Comparison of ENCODE assay signal across 16 cellular contexts in the genomic region with DNA sequence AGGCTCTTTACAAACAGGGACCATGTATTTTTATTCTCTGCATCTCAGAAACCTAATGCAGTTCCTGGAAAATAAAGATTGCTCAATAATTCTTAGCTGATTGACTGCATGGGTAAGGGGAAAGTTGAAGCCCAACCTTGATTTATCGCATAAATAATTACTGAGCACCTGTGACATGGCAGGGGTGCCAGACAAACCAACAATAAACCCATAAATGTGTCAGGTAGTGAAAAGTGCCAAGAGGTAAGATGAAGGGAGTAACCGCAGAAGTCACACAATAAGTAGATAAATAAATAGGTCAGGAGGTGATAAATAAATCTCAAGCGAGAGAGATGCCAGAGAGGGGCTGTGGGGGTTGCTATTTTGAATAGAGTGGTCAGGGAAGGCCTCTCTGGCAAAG. TPM values are rescaled to one million over a fixed set of nuclear protein-coding genes. Genes with fewer than 3 reads are reported as not detected.
DNase-seq lines count a peak whose midpoint lies in the region; ATAC-seq and TF ChIP-seq lines count a peak whose summit lies in the region.
"Had no signal": no experiment of that assay in that cellular context is flagged by ENCODE, and none has a peak within 500 bp of the region (broad histone marks: within the 10 kb centered on the region; RNA-seq: fewer than 3 reads in every experiment).

No MANE protein-coding gene starts in this region.

- no peaks in the 10 kb centered on the region for H3F3A ChIP-seq in PC-3 (ENCODE audit: low read length, unreplicated experiment)

- intact Hi-C loops in vagina (cut with DNase I) = no loop called here
- intact Hi-C loops in PC-3 (cut with micrococcal nuclease) = no loop called here

- H3K9me3 ChIP-seq in vagina (no peaks in the 10 kb centered on the region), PC-3 (ENCODE audit: low read length) (no peaks in the 10 kb centered on the region)
- H3K9me3 ChIP-seq: SK-N-SH had no signal

- no TSS peak for BruUV-seq in PC-3 (replicated peaks; lab: Mats Ljungman, UMichigan)

- no peak overlapping the region for H2AFZ ChIP-seq in PC-3 (ENCODE audit: low read length)

- H3K36me3 ChIP-seq in vagina (no peaks in the 10 kb centered on the region), PC-3 (ENCODE audit: low read depth, low read length) (no peaks in the 10 kb centered on the region)

- TF ChIP-seq CTCF in vagina (IDR thresholded peaks at IDR 0.05) (no peak), PC-3 (conservative IDR thresholded peaks at IDR 0.05; ENCODE audit: low read depth, low read length) (no peak)

- DNase-seq in DMS153 (lab: John Stamatoyannopoulos, UW) = peak; percentile 44
- DNase-seq in DMS153 treated with DMSO at 0.1 percent for 48 hours (lab: John Stamatoyannopoulos, UW; ENCODE audit: unreplicated experiment) = no peak
- DNase-seq in NCI-H748 (lab: John Stamatoyannopoulos, UW; ENCODE audit: unreplicated experiment) = peak; percentile 53
- DNase-seq in left kidney (ENCODE audit: low read depth, low spot score) = peak; percentile 90
- DNase-seq in vagina (ENCODE audit: extremely low spot score in 2 of 2) = no peak
- DNase-seq in PC-3 = no peak
- no peak for DNase-seq in midbrain (lab: John Stamatoyannopoulos, UW)
- DNase-seq: NCI-H1436, NCI-H526, RPMI8226, SHP77 treated with DMSO at 0.1 percent for 48 hours, SK-N-SH, T-cell had no signal

- CTCF ChIA-PET in PC-3 (lab: Charles Lee) = no interaction called here

- H3K27ac ChIP-seq in vagina (no peak overlapping the region), PC-3 (ENCODE audit: low read length) (no peak overlapping the region)
- H3K27ac ChIP-seq: 22Rv1 had no signal

- no peaks in the 10 kb centered on the region for H3K9me2 ChIP-seq in PC-3 (replicated peaks; ENCODE audit: low read length)
- H3K9me2 ChIP-seq: SK-N-SH had no signal

- no peaks in the 10 kb centered on the region for H3K27me3 ChIP-seq in vagina
- no peaks in the 10 kb centered on the region for H3K27me3 ChIP-seq in PC-3 (ENCODE audit: low read length)

- no peak overlapping the region for H3K9ac ChIP-seq in PC-3 (ENCODE audit: low read length)
- H3K9ac ChIP-seq: SK-N-SH had no signal

- H3K4me3 ChIP-seq in vagina = no peak overlapping the region
- no peak overlapping the region for H3K4me3 ChIP-seq in PC-3 (ENCODE audit: low read length)
- H3K4me3 ChIP-seq: GM12878 had no signal

- POLR2A ChIA-PET in PC-3 (lab: Charles Lee; ENCODE audit: unreplicated experiment) = no interaction called here

- ATAC-seq in GM19351 (IDR thresholded peaks at IDR 0.05; ENCODE audit: unreplicated experiment) (no peak), PC-3 (no peak)
- ATAC-seq: GM12878, T-cell had no signal

- no peaks in the 10 kb centered on the region for H3K79me2 ChIP-seq in PC-3 (ENCODE audit: low read length)

- H4K20me1 ChIP-seq in PC-3 (ENCODE audit: low read length) = no peaks in the 10 kb centered on the region

- no peak for TF ChIP-seq POLR2A in vagina (IDR thresholded peaks at IDR 0.05)

- no peak overlapping the region for H3K4me2 ChIP-seq in PC-3 (ENCODE audit: low read length)
- H3K4me2 ChIP-seq: SK-N-SH had no signal

- H3K4me1 ChIP-seq in vagina (no peaks in the 10 kb centered on the region), PC-3 (ENCODE audit: insufficient read depth, low read length) (no peaks in the 10 kb centered on the region)

RNA-seq across cellular contexts. Expression of gene AP1S2, which starts 20.1 kb away (rescaled TPM):
- total RNA-seq in vagina (18.9 TPM), PC-3 (2014; rRNA removed) (28.2 and 28.3 TPM in 2 replicates)

Comparison
In these comparisons a context has a peak if more than half of its experiments do, and no peak if none do; other contexts are left out.
1. DNase-seq: peak in DMS153 (single experiment), NCI-H748 (single experiment) and left kidney (single experiment); none in DMS153 treated with DMSO at 0.1 percent for 48 hours (single experiment), vagina (0 of 2), PC-3 (single experiment) and midbrain (single experiment).